Comparison of ENCODE assay signal across 9 cellular contexts in the genomic region with DNA sequence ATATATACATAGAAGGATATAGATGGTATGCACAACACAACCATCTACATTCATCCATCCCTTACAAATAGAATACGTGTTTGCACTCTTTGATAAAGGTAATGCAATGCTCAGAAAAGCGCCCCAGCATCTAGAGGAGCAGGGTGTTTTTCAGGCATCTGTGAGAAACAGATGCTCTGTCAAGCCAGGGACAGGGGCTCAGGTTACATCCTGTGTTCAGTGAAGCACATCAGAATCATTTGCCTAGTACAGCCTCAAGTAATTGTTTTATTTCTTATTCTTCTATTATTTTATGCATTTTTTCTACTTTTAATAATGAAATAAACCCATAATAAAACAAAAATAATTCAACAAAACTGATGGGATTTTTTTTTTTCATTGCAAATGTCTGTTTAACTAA. TPM values are rescaled to one million over a fixed set of nuclear protein-coding genes. Genes with fewer than 3 reads are reported as not detected.
DNase-seq lines count a peak whose midpoint lies in the region; ATAC-seq and TF ChIP-seq lines count a peak whose summit lies in the region.
"Had no signal": no experiment of that assay in that cellular context is flagged by ENCODE, and none has a peak within 500 bp of the region (broad histone marks: within the 10 kb centered on the region; RNA-seq: fewer than 3 reads in every experiment).

No MANE protein-coding gene starts in this region.

- CTCF ChIA-PET in activated CD4-positive, alpha-beta memory T cell treated with anti-CD3 and anti-CD28 coated beads for 36 hours (lab: Charles Lee), result no interaction called here

- H3K27me3 Mint-ChIP-seq in activated CD4-positive, alpha-beta memory T cell treated with anti-CD3 and anti-CD28 coated beads for 36 hours, result no peaks in the 10 kb centered on the region
- no peaks in the 10 kb centered on the region for H3K27me3 Mint-ChIP-seq in activated T-cell treated with anti-CD3 and anti-CD28 coated beads, Interleukin-2, amount 50 U/mL, for 4 hours (ENCODE audit: low read depth)
- H3K27me3 Mint-ChIP-seq: CD8-positive, alpha-beta memory T cell had no signal

- DNase-seq in DMS79 (lab: John Stamatoyannopoulos, UW), result peak; percentile 72
- no peak for DNase-seq in COLO829 (ENCODE audit: low spot score)
- no peak for DNase-seq in activated CD4-positive, alpha-beta memory T cell treated with anti-CD3 and anti-CD28 coated beads for 36 hours
- DNase-seq in stimulated activated CD4-positive, alpha-beta T cell treated with anti-CD3 and anti-CD28 coated beads, Interleukin-1b, Interleukin-23, amount 100 ng/mL, for 48 hours, result no peak
- no peak for DNase-seq in activated T-cell treated with anti-CD3 and anti-CD28 coated beads, Interleukin-2, amount 50 U/mL, for 4 hours
- DNase-seq: CD8-positive, alpha-beta memory T cell had no signal

- intact Hi-C loops in activated CD4-positive, alpha-beta memory T cell treated with anti-CD3 and anti-CD28 coated beads for 36 hours (cut with micrococcal nuclease), result no loop called here

- H3K4me3 Mint-ChIP-seq in activated CD4-positive, alpha-beta memory T cell treated with anti-CD3 and anti-CD28 coated beads for 36 hours, result no peak overlapping the region
- no peak overlapping the region for H3K4me3 Mint-ChIP-seq in activated T-cell treated with anti-CD3 and anti-CD28 coated beads, Interleukin-2, amount 50 U/mL, for 4 hours
- H3K4me3 Mint-ChIP-seq: CD8-positive, alpha-beta memory T cell had no signal

- H3K36me3 Mint-ChIP-seq in activated CD4-positive, alpha-beta memory T cell treated with anti-CD3 and anti-CD28 coated beads for 36 hours, result no peaks in the 10 kb centered on the region
- no peaks in the 10 kb centered on the region for H3K36me3 Mint-ChIP-seq in activated T-cell treated with anti-CD3 and anti-CD28 coated beads, Interleukin-2, amount 50 U/mL, for 4 hours (ENCODE audit: insufficient read depth)

- no peaks in the 10 kb centered on the region for H3K9me3 Mint-ChIP-seq in activated CD4-positive, alpha-beta memory T cell treated with anti-CD3 and anti-CD28 coated beads for 36 hours
- no peaks in the 10 kb centered on the region for H3K9me3 Mint-ChIP-seq in activated T-cell treated with anti-CD3 and anti-CD28 coated beads, Interleukin-2, amount 50 U/mL, for 4 hours
- H3K9me3 Mint-ChIP-seq: CD8-positive, alpha-beta memory T cell had no signal

- peaks cover 19% of the 10 kb centered on the region for H3K4me1 Mint-ChIP-seq in activated CD4-positive, alpha-beta memory T cell treated with anti-CD3 and anti-CD28 coated beads for 36 hours (ENCODE audit: low read depth)
- peaks cover 27% of the 10 kb centered on the region for H3K4me1 Mint-ChIP-seq in activated T-cell treated with anti-CD3 and anti-CD28 coated beads, Interleukin-2, amount 50 U/mL, for 4 hours (ENCODE audit: low read depth)

- ATAC-seq in GM21360 (IDR thresholded peaks at IDR 0.05; ENCODE audit: unreplicated experiment), result peak; percentile 90
- peak; percentile 88 for ATAC-seq in HG03460 (IDR thresholded peaks at IDR 0.05; ENCODE audit: unreplicated experiment)
- peak; percentile 97 for ATAC-seq in SK-N-SH treated with all-trans-retinoic acid at 6 μM for 48 hours
- no peak for ATAC-seq in activated T-cell treated with anti-CD3 and anti-CD28 coated beads, Interleukin-2, amount 50 U/mL, for 4 hours

- H3K27ac Mint-ChIP-seq in activated CD4-positive, alpha-beta memory T cell treated with anti-CD3 and anti-CD28 coated beads for 36 hours, result no peak overlapping the region
- H3K27ac Mint-ChIP-seq: CD8-positive, alpha-beta memory T cell had no signal

- POLR2A ChIA-PET in activated CD4-positive, alpha-beta memory T cell treated with anti-CD3 and anti-CD28 coated beads for 36 hours (lab: Charles Lee), result no interaction called here

TF ChIP-seq in SK-N-SH treated with all-trans-retinoic acid at 6 μM for 48 hours, 23 proteins besides CTCF, POLR2A, EP300 and RAD21:
- no peak for TF ChIP-seq RARB (CRISPR knock-in tag; IDR thresholded peaks at IDR 0.05)
- TF ChIP-seq GLIS3 (CRISPR knock-in tag; IDR thresholded peaks at IDR 0.05), result no peak
- no peak for TF ChIP-seq BACH2 (CRISPR knock-in tag; IDR thresholded peaks at IDR 0.05; ENCODE audit: borderline replicate concordance)
- no peak for TF ChIP-seq ZFP3 (CRISPR knock-in tag; IDR thresholded peaks at IDR 0.05)
- TF ChIP-seq TCF4 (CRISPR knock-in tag; IDR thresholded peaks at IDR 0.05; ENCODE audit: borderline replicate concordance), result no peak
- TF ChIP-seq ZFP30 (CRISPR knock-in tag; IDR thresholded peaks at IDR 0.05), result no peak
- no peak for TF ChIP-seq OSR1 (CRISPR knock-in tag; IDR thresholded peaks at IDR 0.05)
- TF ChIP-seq TOX (CRISPR knock-in tag; IDR thresholded peaks at IDR 0.05; ENCODE audit: borderline replicate concordance), result no peak
- no peak for TF ChIP-seq SNAI2 (CRISPR knock-in tag; IDR thresholded peaks at IDR 0.05)
- TF ChIP-seq ZNF8 (CRISPR knock-in tag; IDR thresholded peaks at IDR 0.05), result no peak
- TF ChIP-seq, protein P1, sequence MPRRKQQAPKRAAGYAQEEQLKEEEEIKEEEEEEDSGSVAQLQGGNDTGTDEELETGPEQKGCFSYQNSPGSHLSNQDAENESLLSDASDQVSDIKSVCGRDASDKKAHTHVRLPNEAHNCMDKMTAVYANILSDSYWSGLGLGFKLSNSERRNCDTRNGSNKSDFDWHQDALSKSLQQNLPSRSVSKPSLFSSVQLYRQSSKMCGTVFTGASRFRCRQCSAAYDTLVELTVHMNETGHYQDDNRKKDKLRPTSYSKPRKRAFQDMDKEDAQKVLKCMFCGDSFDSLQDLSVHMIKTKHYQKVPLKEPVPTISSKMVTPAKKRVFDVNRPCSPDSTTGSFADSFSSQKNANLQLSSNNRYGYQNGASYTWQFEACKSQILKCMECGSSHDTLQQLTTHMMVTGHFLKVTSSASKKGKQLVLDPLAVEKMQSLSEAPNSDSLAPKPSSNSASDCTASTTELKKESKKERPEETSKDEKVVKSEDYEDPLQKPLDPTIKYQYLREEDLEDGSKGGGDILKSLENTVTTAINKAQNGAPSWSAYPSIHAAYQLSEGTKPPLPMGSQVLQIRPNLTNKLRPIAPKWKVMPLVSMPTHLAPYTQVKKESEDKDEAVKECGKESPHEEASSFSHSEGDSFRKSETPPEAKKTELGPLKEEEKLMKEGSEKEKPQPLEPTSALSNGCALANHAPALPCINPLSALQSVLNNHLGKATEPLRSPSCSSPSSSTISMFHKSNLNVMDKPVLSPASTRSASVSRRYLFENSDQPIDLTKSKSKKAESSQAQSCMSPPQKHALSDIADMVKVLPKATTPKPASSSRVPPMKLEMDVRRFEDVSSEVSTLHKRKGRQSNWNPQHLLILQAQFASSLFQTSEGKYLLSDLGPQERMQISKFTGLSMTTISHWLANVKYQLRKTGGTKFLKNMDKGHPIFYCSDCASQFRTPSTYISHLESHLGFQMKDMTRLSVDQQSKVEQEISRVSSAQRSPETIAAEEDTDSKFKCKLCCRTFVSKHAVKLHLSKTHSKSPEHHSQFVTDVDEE (CRISPR knock-in tag; IDR thresholded peaks at IDR 0.05), result no peak
- TF ChIP-seq PPARA (CRISPR knock-in tag; IDR thresholded peaks at IDR 0.05; ENCODE audit: borderline replicate concordance), result no peak

RNA-seq across cellular contexts. Expression of a gene that starts 50.5 kb away (rescaled TPM):
- 100 to 1,000 TPM; 283 to 287 TPM for total RNA-seq in activated CD4-positive, alpha-beta memory T cell treated with anti-CD3 and anti-CD28 coated beads for 36 hours
- total RNA-seq in activated T-cell treated with anti-CD3 and anti-CD28 coated beads, Interleukin-2, amount 50 U/mL, for 4 hours, result 100 to 1,000 TPM; 252 to 294 (median 274) TPM

Comparison
In these comparisons a context has a peak if more than half of its experiments do, and no peak if none do; other contexts are left out.
1. ATAC-seq: peak in GM21360 (single experiment), HG03460 (single experiment) and SK-N-SH treated with all-trans-retinoic acid at 6 μM for 48 hours (single experiment); none in activated T-cell treated with anti-CD3 and anti-CD28 coated beads, Interleukin-2, amount 50 U/mL, for 4 hours (0 of 2).